In the genomic region with DNA sequence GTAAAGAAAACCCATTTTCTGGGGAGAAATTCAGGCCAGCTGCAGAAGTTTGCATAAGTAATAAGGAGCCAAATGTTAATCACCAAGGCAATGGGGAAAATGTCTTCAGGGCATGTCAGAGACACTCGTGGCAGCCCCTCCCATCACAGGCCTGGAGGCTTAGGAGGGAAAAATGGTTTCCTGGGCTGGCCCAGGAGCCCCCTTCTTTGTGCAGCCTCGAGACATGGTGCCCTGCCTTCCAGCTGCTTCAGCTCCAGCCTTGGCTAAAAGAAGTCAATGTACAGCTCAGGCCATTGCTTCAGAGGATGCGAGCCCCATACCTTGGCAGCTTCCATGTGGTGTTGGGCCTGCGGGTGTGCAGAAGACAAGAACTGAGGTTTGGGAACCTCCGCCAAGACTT, we compare ENCODE assay signal across 29 cellular contexts.
"Had no signal": no experiment of that assay in that cellular context is flagged by ENCODE, and none has a peak within 500 bp of the region (broad histone marks: within the 10 kb centered on the region; RNA-seq: fewer than 3 reads in every experiment).

No MANE protein-coding gene starts in this region.

- H3K36me3 Mint-ChIP-seq: stimulated activated effector memory CD8-positive, alpha-beta T cell treated with anti-CD3 and anti-CD28 coated beads, Interleukin-12 subunit alpha, Interleukin-12 subunit beta, amount 100 ng/mL, for 72 hours had no signal

- H3K4me1 Mint-ChIP-seq: naive thymus-derived CD8-positive, alpha-beta T cell; nephron progenitor cell; neural crest cell; stimulated activated effector memory CD8-positive, alpha-beta T cell treated with anti-CD3 and anti-CD28 coated beads, Interleukin-12 subunit alpha, Interleukin-12 subunit beta, amount 100 ng/mL, for 72 hours had no signal

- H3K9me3 ChIP-seq: psoas muscle, right lobe of liver, thyroid gland, uterus had no signal

- H3K36me3 ChIP-seq: ovary, right lobe of liver, sigmoid colon, stomach, thoracic aorta, thyroid gland, tibial nerve, upper lobe of left lung, uterus had no signal

- H3K9ac ChIP-seq: parathyroid adenoma had no signal

- H3K27ac ChIP-seq: ovary, parathyroid adenoma, psoas muscle, right lobe of liver, sigmoid colon, stomach, thoracic aorta, thyroid gland, tibial nerve, upper lobe of left lung, uterus had no signal

- H3K9me3 Mint-ChIP-seq: stimulated activated effector memory CD8-positive, alpha-beta T cell treated with anti-CD3 and anti-CD28 coated beads, Interleukin-12 subunit alpha, Interleukin-12 subunit beta, amount 100 ng/mL, for 72 hours had no signal

- H3K27me3 Mint-ChIP-seq: progenitor cell of endocrine pancreas had no signal

- H2AFZ ChIP-seq: parathyroid adenoma had no signal

- H3K27ac Mint-ChIP-seq: naive thymus-derived CD8-positive, alpha-beta T cell; natural killer cell treated with Interleukin-12 subunit alpha and Interleukin-12 subunit beta and Interleukin-15 and Interleukin-18, amount 100 ng/mL, for 72 hours; nephron progenitor cell; progenitor cell of endocrine pancreas; stimulated activated effector memory CD8-positive, alpha-beta T cell treated with anti-CD3 and anti-CD28 coated beads, Interleukin-12 subunit alpha, Interleukin-12 subunit beta, amount 100 ng/mL, for 72 hours; stimulated activated naive B cell treated with anti-CD40 and anti-IgM and Interleukin-4, amounts not matched to agents 10 μg/mL and 1 μg/mL and 100 μg/mL, for 72 hours; stimulated activated naive CD8-positive, alpha-beta T cell treated with anti-CD3 and anti-CD28 coated beads, Interleukin-15, Interleukin-2, amounts not matched to agents 100 ng/mL and 50 ng/mL, for 24 hours had no signal

- H3K4me3 Mint-ChIP-seq: naive thymus-derived CD8-positive, alpha-beta T cell; natural killer cell treated with Interleukin-12 subunit alpha and Interleukin-12 subunit beta and Interleukin-15 and Interleukin-18, amount 100 ng/mL, for 72 hours; nephron progenitor cell; neural crest cell; stimulated activated effector memory CD8-positive, alpha-beta T cell treated with anti-CD3 and anti-CD28 coated beads, Interleukin-12 subunit alpha, Interleukin-12 subunit beta, amount 100 ng/mL, for 72 hours; stimulated activated naive B cell treated with anti-CD40 and anti-IgM and Interleukin-4, amounts not matched to agents 10 μg/mL and 1 μg/mL and 100 μg/mL, for 72 hours; stimulated activated naive CD8-positive, alpha-beta T cell treated with anti-CD3 and anti-CD28 coated beads, Interleukin-15, Interleukin-2, amounts not matched to agents 100 ng/mL and 50 ng/mL, for 24 hours had no signal

- H3K27me3 ChIP-seq: ovary, right lobe of liver, stomach, thyroid gland, tibial nerve, upper lobe of left lung, uterus had no signal

- ATAC-seq: naive thymus-derived CD8-positive, alpha-beta T cell; natural killer cell treated with Interleukin-12 subunit alpha and Interleukin-12 subunit beta and Interleukin-15 and Interleukin-18, amount 100 ng/mL, for 72 hours; psoas muscle; right cardiac atrium; right lobe of liver; stimulated activated effector memory CD8-positive, alpha-beta T cell treated with anti-CD3 and anti-CD28 coated beads, Interleukin-12 subunit alpha, Interleukin-12 subunit beta, amount 100 ng/mL, for 72 hours; stimulated activated naive B cell treated with anti-CD40 and anti-IgM and Interleukin-4, amounts not matched to agents 10 μg/mL and 1 μg/mL and 100 μg/mL, for 72 hours had no signal

- H3K4me3 ChIP-seq: ovary, psoas muscle, right lobe of liver, sigmoid colon, stomach, thoracic aorta, thyroid gland, tibial nerve, upper lobe of left lung, uterus had no signal

- H3K4me1 ChIP-seq: parathyroid adenoma, psoas muscle, sigmoid colon, stomach, thyroid gland, upper lobe of left lung, uterus had no signal

- DNase-seq: naive thymus-derived CD8-positive, alpha-beta T cell; nephron progenitor cell; occipital lobe; ovary; posterior cingulate gyrus; psoas muscle; right cardiac atrium; right lobe of liver; sigmoid colon; small intestine; stimulated activated CD4-positive, alpha-beta T cell treated with anti-CD3 and anti-CD28 coated beads, Interleukin-15, amount 100 ng/mL, for 24 hours; stimulated activated CD4-positive, alpha-beta T cell treated with anti-CD3 and anti-CD28 coated beads, Interleukin-2, amount 100 ng/mL, for 24 hours; stimulated activated CD4-positive, alpha-beta T cell treated with anti-CD3 and anti-CD28 coated beads, Interleukin-2, amount 100 ng/mL, for 48 hours; stimulated activated CD4-positive, alpha-beta T cell treated with anti-CD3 and anti-CD28 coated beads, Interleukin-4, amount 100 ng/mL, for 24 hours; stimulated activated naive B cell treated with anti-CD40 and anti-IgM and Interleukin-4, amounts not matched to agents 10 μg/mL and 1 μg/mL and 100 μg/mL, for 72 hours; stimulated activated naive CD4-positive, alpha-beta T cell treated with Interleukin-2 at 50 U/mL for 16 hours; stomach; thyroid gland; trophoblast cell; upper lobe of left lung; uterus had no signal
